Comparison of ENCODE assay signal across 12 cellular contexts in genomic region chr3:112185423-112186035, GRCh38. TPM values are rescaled to one million over a fixed set of nuclear protein-coding genes. Genes with fewer than 3 reads are reported as not detected.
A peak's percentile ranks its signal among the peaks of the same experiment; 100 is the strongest.
DNase-seq lines count a peak whose midpoint lies in the region; ATAC-seq, FAIRE-seq and TF ChIP-seq lines count a peak whose summit lies in the region.
"Not testable (repeated sequence)": the region's sequence is repeated elsewhere in the genome, so short reads cannot be mapped to it uniquely, and the experiment has no call there.
"Had no signal": no experiment of that assay in that cellular context is flagged by ENCODE, and none has a peak within 500 bp of the region (broad histone marks: within the 10 kb centered on the region; RNA-seq: fewer than 3 reads in every experiment).

No MANE protein-coding gene starts in this region.

- H3K4me1 Mint-ChIP-seq in activated CD8-positive, alpha-beta T cell treated with anti-CD3 and anti-CD28 coated beads for 36 hours (ENCODE audit: low read depth); glutamatergic neuron (ENCODE audit: low read depth, unreplicated experiment); natural killer cell treated with Interleukin-12 subunit alpha and Interleukin-12 subunit beta and Interleukin-15 and Interleukin-18, amount 100 ng/mL, for 72 hours (ENCODE audit: low read depth in 2 of 2): not testable (repeated sequence)

- H3K4me1 ChIP-seq in GM23248 (ENCODE audit: insufficient read depth); mammary epithelial cell (ENCODE audit: insufficient read depth, low read length); keratinocyte (ENCODE audit: control insufficient read depth, extremely low read depth, insufficient read depth, low read length); spleen: not testable (repeated sequence)

- TF ChIP-seq POLR2A in spleen (IDR thresholded peaks at IDR 0.05): not testable (repeated sequence)

- not testable (repeated sequence) for TF ChIP-seq CTCF in activated CD8-positive, alpha-beta T cell treated with anti-CD3 and anti-CD28 coated beads for 36 hours (IDR thresholded peaks at IDR 0.05); mammary epithelial cell (conservative IDR thresholded peaks at IDR 0.05 in 1 of 2, IDR thresholded peaks at IDR 0.05 in 1 of 2; ENCODE audit: extremely low read depth in 1 of 2, insufficient read depth in 1 of 2, low read depth in 1 of 2, low read length in 2 of 2); glutamatergic neuron (IDR thresholded peaks at IDR 0.05; ENCODE audit: partially characterized antibody, unreplicated experiment); keratinocyte (optimal IDR thresholded peaks at IDR 0.05 in 1 of 3, IDR thresholded peaks at IDR 0.05 in 1 of 3, conservative IDR thresholded peaks at IDR 0.05 in 1 of 3; ENCODE audit: extremely low read depth in 1 of 3, insufficient read depth in 2 of 3, low read length in 3 of 3); spleen (IDR thresholded peaks at IDR 0.05 in 8 of 11, conservative IDR thresholded peaks at IDR 0.05 in 3 of 11)

- H3K9me2 ChIP-seq in GM23248 (ENCODE audit: insufficient read depth): not testable (repeated sequence)

- not testable (repeated sequence) for H3K9ac ChIP-seq in GM23248; mammary epithelial cell (ENCODE audit: insufficient read depth, low read length); keratinocyte (ENCODE audit: control insufficient read depth, extremely low read depth, insufficient read depth, low read length)

- not testable (repeated sequence) for H3K4me3 ChIP-seq in GM23248; keratinocyte (ENCODE audit: control insufficient read depth in 2 of 3, extremely low read depth in 1 of 3, insufficient read depth in 2 of 3, low read depth in 1 of 3, low read length in 3 of 3)
- H3K4me3 ChIP-seq in mammary epithelial cell (replicated peaks in 1 of 3; ENCODE audit: insufficient read depth in 1 of 3, low read depth in 2 of 3, low read length in 3 of 3): peak overlapping the region in 1 of 3 experiments; percentile 1
- peak overlapping the region in 1 of 8 donors; percentile 6 for H3K4me3 ChIP-seq in spleen

- ATAC-seq in activated CD8-positive, alpha-beta T cell treated with anti-CD3 and anti-CD28 coated beads for 36 hours: peak; percentile 27
- peak; percentile 44 to 53 for ATAC-seq in natural killer cell treated with Interleukin-12 subunit alpha and Interleukin-12 subunit beta and Interleukin-15 and Interleukin-18, amount 100 ng/mL, for 72 hours

- not testable (repeated sequence) for H3F3A ChIP-seq in GM23248 (ENCODE audit: insufficient read depth)

- not testable (repeated sequence) for H4K20me1 ChIP-seq in GM23248 (ENCODE audit: insufficient read depth); mammary epithelial cell (ENCODE audit: insufficient read depth, low read length); keratinocyte (ENCODE audit: control insufficient read depth, extremely low read depth, insufficient read depth, low read length)

- not testable (repeated sequence) for H3K9me1 ChIP-seq in keratinocyte (ENCODE audit: control insufficient read depth, extremely low read depth, insufficient read depth, low read length)

- peak overlapping the region; percentile 28 for H3K4me2 ChIP-seq in GM23248 (ENCODE audit: unreplicated experiment)
- H3K4me2 ChIP-seq in mammary epithelial cell (ENCODE audit: insufficient read depth, low read depth, low read length): peak overlapping the region; percentile 30
- peak overlapping the region; percentile 16 for H3K4me2 ChIP-seq in keratinocyte (ENCODE audit: control insufficient read depth, extremely low read depth, insufficient read depth, low read depth, low read length)

- not testable (repeated sequence) for H3K9me3 Mint-ChIP-seq in activated CD8-positive, alpha-beta T cell treated with anti-CD3 and anti-CD28 coated beads for 36 hours; glutamatergic neuron (ENCODE audit: unreplicated experiment); natural killer cell treated with Interleukin-12 subunit alpha and Interleukin-12 subunit beta and Interleukin-15 and Interleukin-18, amount 100 ng/mL, for 72 hours

- H3K27me3 Mint-ChIP-seq in activated CD8-positive, alpha-beta T cell treated with anti-CD3 and anti-CD28 coated beads for 36 hours; glutamatergic neuron (ENCODE audit: unreplicated experiment); natural killer cell treated with Interleukin-12 subunit alpha and Interleukin-12 subunit beta and Interleukin-15 and Interleukin-18, amount 100 ng/mL, for 72 hours: not testable (repeated sequence)

- H3K4me3 Mint-ChIP-seq in activated CD8-positive, alpha-beta T cell treated with anti-CD3 and anti-CD28 coated beads for 36 hours; natural killer cell treated with Interleukin-12 subunit alpha and Interleukin-12 subunit beta and Interleukin-15 and Interleukin-18, amount 100 ng/mL, for 72 hours: not testable (repeated sequence)
- H3K4me3 Mint-ChIP-seq in glutamatergic neuron (ENCODE audit: unreplicated experiment): peak overlapping the region; percentile 83

- not testable (repeated sequence) for BruUV-seq in mammary epithelial cell (replicated peaks; lab: Mats Ljungman, UMichigan)

- POLR2A ChIA-PET in activated CD8-positive, alpha-beta T cell treated with anti-CD3 and anti-CD28 coated beads for 36 hours (lab: Charles Lee): not testable (repeated sequence)

- H3K79me2 ChIP-seq in GM23248 (ENCODE audit: insufficient read depth); mammary epithelial cell (ENCODE audit: insufficient read depth, low read length); keratinocyte (ENCODE audit: control insufficient read depth, insufficient read depth, low read length): not testable (repeated sequence)

- H3K36me3 Mint-ChIP-seq in activated CD8-positive, alpha-beta T cell treated with anti-CD3 and anti-CD28 coated beads for 36 hours (ENCODE audit: low read depth); glutamatergic neuron (ENCODE audit: unreplicated experiment); natural killer cell treated with Interleukin-12 subunit alpha and Interleukin-12 subunit beta and Interleukin-15 and Interleukin-18, amount 100 ng/mL, for 72 hours: not testable (repeated sequence)

- intact Hi-C loops in activated CD8-positive, alpha-beta T cell treated with anti-CD3 and anti-CD28 coated beads for 36 hours (cut with micrococcal nuclease); mammary epithelial cell (cut with micrococcal nuclease); spleen (cut with DNase I; ENCODE audit: low total_unique reads): not testable (repeated sequence)

- not testable (repeated sequence) for FAIRE-seq in keratinocyte (lab: Jason Lieb, UNC)

- peak overlapping the region; percentile 44 for H2AFZ ChIP-seq in GM23248
- peak overlapping the region; percentile 71 for H2AFZ ChIP-seq in mammary epithelial cell (ENCODE audit: low read depth, low read length)
- H2AFZ ChIP-seq in keratinocyte (ENCODE audit: control insufficient read depth, low read length): not testable (repeated sequence)

- H3K27me3 ChIP-seq in GM23248 (replicated peaks; ENCODE audit: insufficient read depth); mammary epithelial cell (ENCODE audit: insufficient read depth, low read length); keratinocyte (ENCODE audit: control insufficient read depth, extremely low read depth, insufficient read depth, low read length); spleen (replicated peaks in 1 of 7): not testable (repeated sequence)

- H3K36me3 ChIP-seq in GM23248 (ENCODE audit: low read depth); mammary epithelial cell (ENCODE audit: insufficient read depth, low read length); keratinocyte (ENCODE audit: control insufficient read depth in 2 of 2, extremely low read depth in 1 of 2, insufficient read depth in 2 of 2, low read length in 2 of 2); spleen: not testable (repeated sequence)

- CTCF ChIA-PET in activated CD8-positive, alpha-beta T cell treated with anti-CD3 and anti-CD28 coated beads for 36 hours (lab: Charles Lee); mammary epithelial cell (lab: Charles Lee; ENCODE audit: low non-redundant PET): not testable (repeated sequence)

- H3K27ac Mint-ChIP-seq in activated CD8-positive, alpha-beta T cell treated with anti-CD3 and anti-CD28 coated beads for 36 hours; glutamatergic neuron (ENCODE audit: unreplicated experiment); natural killer cell treated with Interleukin-12 subunit alpha and Interleukin-12 subunit beta and Interleukin-15 and Interleukin-18, amount 100 ng/mL, for 72 hours: not testable (repeated sequence)

- H3K9me3 ChIP-seq in GM23248 (ENCODE audit: low read depth); mammary epithelial cell (replicated peaks; ENCODE audit: insufficient read depth, low read length); keratinocyte (ENCODE audit: control insufficient read depth, low read depth, low read length); spleen: not testable (repeated sequence)

- dilution Hi-C loops in mammary epithelial cell (cut with HindIII; ENCODE audit: low sequenced_read_pairs); keratinocyte (cut with MboI; ENCODE audit: extremely low pct_ligation_motif_present, low sequenced_read_pairs): not testable (repeated sequence)

- peak; percentile 12 for DNase-seq in ACHN
- peak; percentile 15 for DNase-seq in GM23248
- DNase-seq in activated CD8-positive, alpha-beta T cell treated with anti-CD3 and anti-CD28 coated beads for 36 hours; mammary epithelial cell; keratinocyte (ENCODE audit: low read depth, low spot score); natural killer cell treated with Interleukin-12 subunit alpha and Interleukin-12 subunit beta and Interleukin-15 and Interleukin-18, amount 100 ng/mL, for 72 hours (ENCODE audit: low spot score): not testable (repeated sequence)
- DNase-seq in glutamatergic neuron: peak; percentile 40
- peak; percentile 65 for DNase-seq in spleen

- H3K27ac ChIP-seq in GM23248; mammary epithelial cell (ENCODE audit: insufficient read depth, low read depth, low read length); keratinocyte (ENCODE audit: control insufficient read depth, insufficient read depth, low read length); spleen: not testable (repeated sequence)

- in situ Hi-C loops in ACHN (cut with HindIII; ENCODE audit: low pct_ligation_motif_present, low pct_unique_long_range_greater_than_20kb, low sequenced_read_pairs); GM23248 (cut with MboI); mammary epithelial cell (cut with MboI; ENCODE audit: low sequenced_read_pairs in 2 of 2): not testable (repeated sequence)

- 14 to 17% methylated on average over 12 to 17 of the region's 42 CpGs for WGBS in GM23248 (ENCODE audit: low coverage in 1 of 2, low lambda C conversion rate in 2 of 2, missing lambda C conversion rate in 2 of 2), 2 experiments
- 11% methylated on average over 7 of the region's 42 CpGs for WGBS in mammary epithelial cell (ENCODE audit: low coverage, missing lambda C conversion rate)
- 29 to 40% (median 38%) methylated on average over 13 to 38 of the region's 42 CpGs for WGBS in spleen, 5 donors

RNA-seq across cellular contexts. Expression of gene GCSAM, which starts 52.5 kb away (rescaled TPM):
- total RNA-seq in GM23248 (2014; rRNA removed; shearing (Covaris generic)): not detected in 2 replicates
- polyA plus RNA-seq in GM23248 (2016; fragmentation: Nextera tagmentation; extraction: Ambion mirVana) (0.19 and 0.20 TPM in 2 replicates), mammary epithelial cell (3.5 TPM), keratinocyte (1.7 to 2.9 TPM (median 2.5 TPM) in 3 replicates), spleen (10 to 100 TPM in 1 of 3 donors, 1 to 10 TPM in 2; 2.7 to 20.9 (median 3.7) TPM)
- total RNA-seq in activated CD8-positive, alpha-beta T cell treated with anti-CD3 and anti-CD28 coated beads for 36 hours: 10 to 100 TPM in 1 of 2 experiments, 1 to 10 TPM in 1; 9.9 to 12.9 TPM
- total RNA-seq in mammary epithelial cell (1 to 10 TPM; 1.5 to 2.2 TPM), glutamatergic neuron (ENCODE audit: unreplicated experiment) (not detected), spleen (10 to 100 TPM in 3 of 7 donors, 1 to 10 TPM in 4; 6.7 to 18.9 (median 8.9) TPM)
- polyA minus RNA-seq in mammary epithelial cell (7.8 TPM), keratinocyte (0.36 to 2.0 TPM (median 0.54 TPM) in 3 replicates)
- 0.07 TPM for polyA plus RNA-seq in keratinocyte (2011; ENCODE audit: low read depth)
- polyA plus RNA-seq in keratinocyte (2011; cell fraction: cytosol; rRNA removed): 1.2 and 1.8 TPM in 2 replicates
- 1.2 and 1.3 TPM in 2 replicates for polyA plus RNA-seq in keratinocyte (2011; cell fraction: nucleus; rRNA removed)
- 1.4 and 2.5 TPM in 2 replicates for polyA plus RNA-seq in keratinocyte (2012; ENCODE audit: low replicate concordance)
- polyA minus RNA-seq in keratinocyte (2011; cell fraction: cytosol; rRNA and poly(A)+ RNA removed): not detected
- not detected in 2 replicates for polyA minus RNA-seq in keratinocyte (2011; cell fraction: nucleus; rRNA and poly(A)+ RNA removed)
- 1 to 10 TPM in 1 of 2 donors, under 1 TPM in 1; 1.00 to 5.3 TPM for total RNA-seq in natural killer cell treated with Interleukin-12 subunit alpha and Interleukin-12 subunit beta and Interleukin-15 and Interleukin-18, amount 100 ng/mL, for 72 hours
- total RNA-seq: fibroblast of villous mesenchyme, HFFc6, mesenteric fat pad, sigmoid colon had no signal
